ENCODE assay signal across 8 cellular contexts in the genomic region with DNA sequence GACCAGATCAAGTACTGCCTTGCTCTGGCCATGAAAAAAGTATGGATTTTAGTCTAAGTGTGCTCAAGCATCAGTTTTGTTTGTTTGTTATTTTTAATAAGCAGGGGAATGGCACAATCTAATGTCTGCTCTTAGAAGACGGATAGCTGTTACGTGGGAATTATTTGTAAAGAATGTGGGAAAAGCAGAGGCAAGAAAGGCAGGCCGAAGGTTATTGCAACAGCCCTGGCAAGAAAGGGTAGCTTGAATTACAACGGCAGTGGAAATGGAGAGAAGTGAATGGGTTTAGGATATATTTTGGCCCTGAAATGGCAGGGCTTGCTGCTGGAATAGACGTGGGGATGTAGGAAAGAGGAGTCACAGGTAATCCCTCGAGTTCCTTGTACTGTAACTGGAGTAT. TPM values are rescaled to one million over a fixed set of nuclear protein-coding genes. Genes with fewer than 3 reads are reported as not detected.
DNase-seq lines count a peak whose midpoint lies in the region; ATAC-seq and TF ChIP-seq lines count a peak whose summit lies in the region.

No MANE protein-coding gene starts in this region.

- H3K27ac ChIP-seq in A673 (ENCODE audit: low read depth, low read length, poor library complexity, severe bottlenecking) (peak overlapping the region; percentile 90), HUES48 (ENCODE audit: low read depth, low read length) (no peak overlapping the region)

- H3K4me1 ChIP-seq in A673 (ENCODE audit: insufficient read depth, low read length, poor library complexity, severe bottlenecking) (no peaks in the 10 kb centered on the region), HUES48 (ENCODE audit: control insufficient read depth, insufficient read depth, low read length) (peaks cover 5% of the 10 kb centered on the region; the same call in 1 of the 2 replicates), mononuclear cell (ENCODE audit: insufficient read depth, low read length) (peaks cover 70% of the 10 kb centered on the region)

- H3K27me3 ChIP-seq in A673 (replicated peaks; ENCODE audit: insufficient read depth, low read depth, low read length, poor library complexity) (no peaks in the 10 kb centered on the region), HUES48 (ENCODE audit: control insufficient read depth, insufficient read depth, low read length) (no peaks in the 10 kb centered on the region), mononuclear cell (ENCODE audit: insufficient read depth, low read length) (no peaks in the 10 kb centered on the region)

- no peaks in the 10 kb centered on the region for H3K9me3 ChIP-seq in A673 (ENCODE audit: low read depth, low read length, poor library complexity, severe bottlenecking)
- no peaks in the 10 kb centered on the region for H3K9me3 ChIP-seq in HUES48 (ENCODE audit: control insufficient read depth, insufficient read depth, low read length)
- no peaks in the 10 kb centered on the region for H3K9me3 ChIP-seq in mononuclear cell (ENCODE audit: low read depth, low read length)

- no peak for TF ChIP-seq CTCF in A673 (conservative IDR thresholded peaks at IDR 0.05; ENCODE audit: low read depth, low read length)
- no peak for TF ChIP-seq CTCF in cardiac fibroblast (IDR thresholded peaks at IDR 0.05; ENCODE audit: low read depth, low read length)

- BruUV-seq in A673 (replicated peaks; lab: Mats Ljungman, UMichigan), result no TSS peak

- ATAC-seq in HG03280 (IDR thresholded peaks at IDR 0.05; ENCODE audit: unreplicated experiment) (no peak), GM18520 (IDR thresholded peaks at IDR 0.05; ENCODE audit: unreplicated experiment) (no peak), GM21360 (IDR thresholded peaks at IDR 0.05; ENCODE audit: unreplicated experiment) (no peak)

- 0 out of 2 replicates have a peak overlapping the region, but pooled peaks have one; percentile 82 for H3K9ac ChIP-seq in HUES48 (ENCODE audit: low read depth, low read length)

- H3K4me3 ChIP-seq in A673 (ENCODE audit: low read depth, low read length, poor library complexity, severe bottlenecking) (peak overlapping the region; percentile 98), HUES48 (ENCODE audit: low read depth, low read length) (peak overlapping the region; percentile 81), cardiac fibroblast (replicated peaks in 1 of 2; ENCODE audit: low read depth in 2 of 2, low read length in 2 of 2) (peak overlapping the region; percentile 88 to 92), mononuclear cell (ENCODE audit: low read length) (peak overlapping the region; percentile 92)

- CTCF ChIA-PET in A673 (lab: Charles Lee), result interaction anchor here (1.3 kb wide), 1 partner anchor 12 kb away, joined by 3 read pairs; no protein-coding TSS in a partner anchor

- POLR2A ChIA-PET in A673 (lab: Charles Lee; ENCODE audit: low non-redundant PET), result no interaction called here

- DNase-seq in A673 (ENCODE audit: low spot score) (no peak), cardiac fibroblast (ENCODE audit: low read depth in 2 of 2) (peak in 1 of 2 donors; percentile 35), NCI-H1694 treated with DMSO at 0.1 percent for 48 hours (lab: John Stamatoyannopoulos, UW) (no peak)

- H3K36me3 ChIP-seq in A673 (ENCODE audit: insufficient read depth, low read length, poor library complexity, severe bottlenecking) (peaks cover 43% of the 10 kb centered on the region), HUES48 (ENCODE audit: control insufficient read depth, insufficient read depth, low read length) (peaks cover 46% of the 10 kb centered on the region)

- intact Hi-C loops in A673 (cut with micrococcal nuclease; ENCODE audit: unreplicated experiment), result no loop called here

RNA-seq across cellular contexts. Expression of a gene that starts 1.0 kb away (rescaled TPM):
- 30.1 and 31.4 TPM in 2 replicates for total RNA-seq in A673 (2021)
- 0.52 TPM for total RNA-seq in mononuclear cell

RNA-seq across cellular contexts. Expression of a gene that starts 26.8 kb away (rescaled TPM):
- total RNA-seq in A673 (2021) (0.45 and 1.4 TPM in 2 replicates), mononuclear cell (15.6 TPM)

RNA-seq across cellular contexts. Expression of a gene that starts 54.1 kb away (rescaled TPM):
- total RNA-seq in A673 (2021) (68.7 and 70.9 TPM in 2 replicates), mononuclear cell (15.5 TPM)

RNA-seq across cellular contexts. Expression of a gene that starts 54.3 kb away (rescaled TPM):
- 79.0 and 92.5 TPM in 2 replicates for total RNA-seq in A673 (2021)
- 25.4 TPM for total RNA-seq in mononuclear cell

Comparison
In these comparisons a context has a peak if more than half of its experiments do, and no peak if none do; other contexts are left out.
1. RNA of a gene that starts 1.0 kb away (total RNA-seq): 30.1 to 31.4 TPM in A673; 0.52 TPM in mononuclear cell (single experiment); every median in the first group is over 10 times any median in the second.
2. Peak in every context shown above with its lines, with median percentiles within 50 percentile points of each other: H3K4me3 ChIP-seq.